8 cellular contexts compared by ENCODE assay signal in genomic region chr21:35048706-35049617, GRCh38. TPM values are rescaled to one million over a fixed set of nuclear protein-coding genes. Genes with fewer than 3 reads are reported as not detected.
DNase-seq lines count a peak whose midpoint lies in the region; ATAC-seq and TF ChIP-seq lines count a peak whose summit lies in the region.

TSS of gene RUNX1 (minus strand) at chr21:35049302.

- peak within 1 kb of the TSS; percentile 26 for H2AFZ ChIP-seq in neural progenitor cell (replicated peaks)

- H4K20me1 ChIP-seq in neural progenitor cell (ENCODE audit: low read depth) = no peaks in the 10 kb centered on the region

- DNase-seq in GM03348 (ENCODE audit: low spot score) (peak; percentile 57), H4 (ENCODE audit: low spot score) (peak; percentile 96), MG63 (peak; percentile 82), neural progenitor cell (ENCODE audit: low spot score) (no peak), tibial artery (peak; percentile 41 to 70), cerebellar cortex (ENCODE audit: low spot score) (no peak)
- DNase-seq in activated CD4-positive, alpha-beta T cell treated with anti-CD3 and anti-CD28 coated beads, Interleukin-2, amount 50 U/mL, for 1 hour = peak; percentile 61
- peak; percentile 80 to 81 (median 80) for DNase-seq in effector memory CD8-positive, alpha-beta T cell

- H3K36me3 Mint-ChIP-seq in effector memory CD8-positive, alpha-beta T cell (ENCODE audit: insufficient read depth) = peaks cover 61% of the 10 kb centered on the region
- no peaks in the 10 kb centered on the region for H3K36me3 Mint-ChIP-seq in neural progenitor cell

- H3K9me3 ChIP-seq in MG63 (no peaks in the 10 kb centered on the region), neural progenitor cell (ENCODE audit: low read depth) (no peaks in the 10 kb centered on the region), tibial artery (no peaks in the 10 kb centered on the region)

- TF ChIP-seq CTCF in neural progenitor cell (IDR thresholded peaks at IDR 0.05) (no peak), tibial artery (IDR thresholded peaks at IDR 0.05) (no peak)

- H3K36me3 ChIP-seq in MG63 (peaks cover 11% of the 10 kb centered on the region), neural progenitor cell (no peaks in the 10 kb centered on the region), tibial artery (no peaks in the 10 kb centered on the region)

- H3K79me2 ChIP-seq in neural progenitor cell (ENCODE audit: low read depth) = no peaks in the 10 kb centered on the region

- H3K4me3 ChIP-seq in MG63 = peak within 1 kb of the TSS; percentile 44
- H3K4me3 ChIP-seq in neural progenitor cell = no peak within 1 kb of the TSS
- peak within 1 kb of the TSS; percentile 31 to 32 for H3K4me3 ChIP-seq in tibial artery

- H3K4me2 ChIP-seq in neural progenitor cell = no peak within 1 kb of the TSS

- ATAC-seq in effector memory CD8-positive, alpha-beta T cell (replicated peaks) = peak; percentile 63

- H3K27ac ChIP-seq in neural progenitor cell (no peak within 1 kb of the TSS), tibial artery (peak within 1 kb of the TSS; percentile 8 to 61)

- peak within 1 kb of the TSS; percentile 95 to 98 for H3K27ac Mint-ChIP-seq in effector memory CD8-positive, alpha-beta T cell
- peak within 1 kb of the TSS; percentile 1 for H3K27ac Mint-ChIP-seq in neural progenitor cell

- H3K27me3 ChIP-seq in MG63 (no peaks in the 10 kb centered on the region), neural progenitor cell (no peaks in the 10 kb centered on the region), tibial artery (no peaks in the 10 kb centered on the region)

- H3K4me1 ChIP-seq in neural progenitor cell (peaks cover 21% of the 10 kb centered on the region), tibial artery (peaks cover 0 to 75% (median 32%) of the 10 kb centered on the region in 4 donors)

- no peak within 1 kb of the TSS for H3K9ac ChIP-seq in neural progenitor cell

- no peaks in the 10 kb centered on the region for H3F3A ChIP-seq in neural progenitor cell (ENCODE audit: low read depth)

- peak within 1 kb of the TSS; percentile 92 to 97 for H3K4me3 Mint-ChIP-seq in effector memory CD8-positive, alpha-beta T cell
- no peak within 1 kb of the TSS for H3K4me3 Mint-ChIP-seq in neural progenitor cell

- no peaks in the 10 kb centered on the region for H3K27me3 Mint-ChIP-seq in effector memory CD8-positive, alpha-beta T cell
- H3K27me3 Mint-ChIP-seq in neural progenitor cell (ENCODE audit: insufficient read depth, low read depth) = peaks cover 13% of the 10 kb centered on the region

- H3K9me3 Mint-ChIP-seq in effector memory CD8-positive, alpha-beta T cell = no peaks in the 10 kb centered on the region
- H3K9me3 Mint-ChIP-seq in neural progenitor cell = no peaks in the 10 kb centered on the region

- intact Hi-C loops in tibial artery (cut with DNase I; ENCODE audit: low total_unique reads) = no loop called here

- peaks cover 61 to 79% of the 10 kb centered on the region in 2 donors for H3K4me1 Mint-ChIP-seq in effector memory CD8-positive, alpha-beta T cell (ENCODE audit: low read depth in 2 of 2)
- H3K4me1 Mint-ChIP-seq in neural progenitor cell = peaks cover 46% of the 10 kb centered on the region

RNA-seq across cellular contexts. Expression of gene RUNX1, which starts in this region (rescaled TPM):
- total RNA-seq in H4 (2014; rRNA removed; shearing (Covaris generic)) = 4.6 and 4.9 TPM in 2 replicates
- total RNA-seq in MG63 (2014; rRNA removed; shearing (Covaris generic); ENCODE audit: low replicate concordance) = 2.2 and 5.3 TPM in 2 replicates
- total RNA-seq in neural progenitor cell (ENCODE audit: low replicate concordance) = 0.09 and 0.19 TPM in 2 replicates

Comparison
In these comparisons a context has a peak if more than half of its experiments do, and no peak if none do; other contexts are left out.
1. DNase-seq: peak in GM03348 (single experiment), H4 (single experiment), MG63 (single experiment), activated CD4-positive, alpha-beta T cell treated with anti-CD3 and anti-CD28 coated beads, Interleukin-2, amount 50 U/mL, for 1 hour (single experiment), effector memory CD8-positive, alpha-beta T cell (3 of 3) and tibial artery (2 of 2); none in neural progenitor cell (single experiment) and cerebellar cortex (single experiment).